Comparison of ENCODE assay signal across 44 cellular contexts in the genomic region with DNA sequence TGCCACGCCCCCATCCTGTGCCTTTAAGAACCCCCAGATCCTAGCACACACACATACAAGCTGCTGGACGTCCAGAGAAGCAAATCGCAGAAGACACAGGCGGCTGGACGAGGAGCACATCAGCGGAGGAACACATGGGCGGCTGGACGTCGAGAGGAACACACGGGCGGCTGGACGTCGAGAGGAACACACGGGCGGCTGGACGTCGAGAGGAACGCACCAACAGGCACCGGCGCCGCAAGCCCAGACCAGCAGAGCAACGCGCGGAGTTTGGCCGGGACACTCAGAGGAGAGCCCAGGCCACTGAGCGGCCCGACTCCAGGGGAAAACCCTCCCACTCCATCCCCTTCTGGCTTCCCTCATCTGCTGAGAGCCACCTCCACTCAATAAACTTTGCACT. TPM values are rescaled to one million over a fixed set of nuclear protein-coding genes. Genes with fewer than 3 reads are reported as not detected.
"Had no signal": no experiment of that assay in that cellular context is flagged by ENCODE, and none has a peak within 500 bp of the region (broad histone marks: within the 10 kb centered on the region; RNA-seq: fewer than 3 reads in every experiment).

No MANE protein-coding gene starts in this region.

- H3K4me1 Mint-ChIP-seq: activated naive CD4-positive, alpha-beta T cell treated with anti-CD3 and anti-CD28 coated beads, Interleukin-2, amount 10 ng/mL, durations not matched to agents 7 days and 5 days; activated naive CD4-positive, alpha-beta T cell treated with anti-CD3 and anti-CD28 coated beads, Interleukin-2, amount 50 U/mL, for 24 hours; activated naive CD8-positive, alpha-beta T cell treated with anti-CD3 and anti-CD28 coated beads for 36 hours; activated naive CD8-positive, alpha-beta T cell treated with anti-CD3 and anti-CD28 coated beads, Interleukin-2, amount 50 U/mL, for 24 hours; activated T-helper 17 cell treated with anti-CD3 and anti-CD28 coated beads, Interleukin-2, amount 50 U/mL, for 72 hours; central memory CD8-positive, alpha-beta T cell had no signal

- H3K4me3 Mint-ChIP-seq: activated naive CD4-positive, alpha-beta T cell treated with anti-CD3 and anti-CD28 coated beads for 36 hours; activated naive CD4-positive, alpha-beta T cell treated with anti-CD3 and anti-CD28 coated beads, Interleukin-2, amount 10 ng/mL, durations not matched to agents 7 days and 5 days; activated naive CD4-positive, alpha-beta T cell treated with anti-CD3 and anti-CD28 coated beads, Interleukin-2, amount 50 U/mL, for 24 hours; activated naive CD8-positive, alpha-beta T cell; activated naive CD8-positive, alpha-beta T cell treated with anti-CD3 and anti-CD28 coated beads for 36 hours; activated naive CD8-positive, alpha-beta T cell treated with anti-CD3 and anti-CD28 coated beads, Interleukin-2, amount 10 ng/mL, durations not matched to agents 7 days and 5 days; activated naive CD8-positive, alpha-beta T cell treated with anti-CD3 and anti-CD28 coated beads, Interleukin-2, amount 50 U/mL, for 24 hours; activated T-cell treated with anti-CD3 and anti-CD28 coated beads, Interleukin-2, amount 50 U/mL, for 24 hours; activated T-cell treated with anti-CD3 and anti-CD28 coated beads, Interleukin-2, amount 50 U/mL, for 4 hours; activated T-cell treated with anti-CD3 and anti-CD28 coated beads, Interleukin-2, amount 50 U/mL, for 72 hours; activated T-helper 1 cell treated with anti-CD3 and anti-CD28 coated beads, Interleukin-12 subunit alpha, Interleukin-12 subunit beta, Interleukin-2, Interleukin-4 antibody, amounts not matched to agents 30 ng/mL and 10 ng/mL and 1 ng/mL, durations not matched to agents 14 hours and 24 hours and 36 hours; activated T-helper 17 cell treated with anti-CD3 and anti-CD28 coated beads, Interleukin-2, amount 50 U/mL, for 72 hours; brain; central memory CD8-positive, alpha-beta T cell had no signal

- H3K4me3 ChIP-seq: adrenal gland, ascending aorta, body of pancreas, breast epithelium, cardiac muscle cell had no signal

- H3K9me3 ChIP-seq: adrenal gland, ascending aorta, body of pancreas, breast epithelium had no signal

- H3K36me3 Mint-ChIP-seq: activated naive CD4-positive, alpha-beta T cell treated with anti-CD3 and anti-CD28 coated beads, Interleukin-2, amount 10 ng/mL, durations not matched to agents 7 days and 5 days; activated naive CD4-positive, alpha-beta T cell treated with anti-CD3 and anti-CD28 coated beads, Interleukin-2, amount 50 U/mL, for 24 hours; activated naive CD4-positive, alpha-beta T cell treated with anti-CD3 and anti-CD28 coated beads, Interleukin-2, amount 50 U/mL, for 72 hours; activated naive CD8-positive, alpha-beta T cell; activated naive CD8-positive, alpha-beta T cell treated with anti-CD3 and anti-CD28 coated beads for 36 hours; activated naive CD8-positive, alpha-beta T cell treated with anti-CD3 and anti-CD28 coated beads, Interleukin-2, amount 10 ng/mL, durations not matched to agents 7 days and 5 days; brain had no signal

- DNase-seq: activated effector memory CD4-positive, alpha-beta T cell treated with anti-CD3 and anti-CD28 coated beads, Interleukin-2, amount 50 U/mL, for 16 hours; activated effector memory CD4-positive, alpha-beta T cell treated with Interleukin-2 at 50 U/mL for 16 hours; activated gamma-delta T cell; activated gamma-delta T cell treated with Interleukin-2 at 50 U/mL for 16 hours; activated naive CD4-positive, alpha-beta T cell; activated naive CD4-positive, alpha-beta T cell treated with anti-CD3 and anti-CD28 coated beads for 36 hours; activated naive CD4-positive, alpha-beta T cell treated with anti-CD3 and anti-CD28 coated beads, Interleukin-2, amount 10 ng/mL, durations not matched to agents 7 days and 5 days; activated naive CD4-positive, alpha-beta T cell treated with anti-CD3 and anti-CD28 coated beads, Interleukin-2, amount 50 U/mL, for 16 hours; activated naive CD4-positive, alpha-beta T cell treated with Interleukin-2 at 50 U/mL for 16 hours; activated naive CD8-positive, alpha-beta T cell treated with anti-CD3 and anti-CD28 coated beads for 36 hours; activated naive CD8-positive, alpha-beta T cell treated with anti-CD3 and anti-CD28 coated beads, Interleukin-2, amount 10 ng/mL, durations not matched to agents 7 days and 5 days; activated naive CD8-positive, alpha-beta T cell treated with anti-CD3 and anti-CD28 coated beads, Interleukin-2, amount 50 U/mL, for 24 hours; activated T-cell treated with anti-CD3 and anti-CD28 coated beads for 4 hours; activated T-cell treated with anti-CD3 and anti-CD28 coated beads, Interleukin-2, amount 50 U/mL, for 1 hour; activated T-cell treated with anti-CD3 and anti-CD28 coated beads, Interleukin-2, amount 50 U/mL, for 24 hours; activated T-cell treated with anti-CD3 and anti-CD28 coated beads, Interleukin-2, amount 50 U/mL, for 4 hours; activated T-cell treated with anti-CD3 and anti-CD28 coated beads, Interleukin-2, amount 50 U/mL, for 48 hours; activated T-cell treated with anti-CD3 and anti-CD28 coated beads, Interleukin-2, amount 50 U/mL, for 72 hours; adrenal gland; amniotic stem cell; amygdala; aorta; body of pancreas; brain microvascular endothelial cell; caudate nucleus; central memory CD4-positive, alpha-beta T cell; cerebellar nuclear complex had no signal

- H3K27ac Mint-ChIP-seq: activated naive CD4-positive, alpha-beta T cell treated with anti-CD3 and anti-CD28 coated beads for 36 hours; activated naive CD4-positive, alpha-beta T cell treated with anti-CD3 and anti-CD28 coated beads, Interleukin-2, amount 10 ng/mL, durations not matched to agents 7 days and 5 days; activated naive CD4-positive, alpha-beta T cell treated with anti-CD3 and anti-CD28 coated beads, Interleukin-2, amount 50 U/mL, for 24 hours; activated naive CD4-positive, alpha-beta T cell treated with anti-CD3 and anti-CD28 coated beads, Interleukin-2, amount 50 U/mL, for 72 hours; activated naive CD8-positive, alpha-beta T cell; activated naive CD8-positive, alpha-beta T cell treated with anti-CD3 and anti-CD28 coated beads for 36 hours; activated naive CD8-positive, alpha-beta T cell treated with anti-CD3 and anti-CD28 coated beads, Interleukin-2, amount 10 ng/mL, durations not matched to agents 7 days and 5 days; activated naive CD8-positive, alpha-beta T cell treated with anti-CD3 and anti-CD28 coated beads, Interleukin-2, amount 50 U/mL, for 24 hours; activated T-cell treated with anti-CD3 and anti-CD28 coated beads, Interleukin-2, amount 50 U/mL, for 24 hours; activated T-cell treated with anti-CD3 and anti-CD28 coated beads, Interleukin-2, amount 50 U/mL, for 72 hours; activated T-helper 1 cell treated with anti-CD3 and anti-CD28 coated beads, Interleukin-12 subunit alpha, Interleukin-12 subunit beta, Interleukin-2, Interleukin-4 antibody, amounts not matched to agents 30 ng/mL and 10 ng/mL and 1 ng/mL, durations not matched to agents 14 hours and 24 hours and 36 hours; activated T-helper 17 cell treated with anti-CD3 and anti-CD28 coated beads, Interleukin-2, amount 50 U/mL, for 72 hours; activated T-helper 2 cell treated with anti-CD3 and anti-CD28 coated beads, Interferon-gamma antibody, Interleukin-2, Interleukin-4, amounts not matched to agents 10 μg/mL and 5 μg/mL and 100 μg/mL, durations not matched to agents 14 hours and 24 hours and 36 hours; brain had no signal

- H3K9me3 Mint-ChIP-seq: activated naive CD4-positive, alpha-beta T cell treated with anti-CD3 and anti-CD28 coated beads for 36 hours; activated naive CD4-positive, alpha-beta T cell treated with anti-CD3 and anti-CD28 coated beads, Interleukin-2, amount 10 ng/mL, durations not matched to agents 7 days and 5 days; activated naive CD4-positive, alpha-beta T cell treated with anti-CD3 and anti-CD28 coated beads, Interleukin-2, amount 50 U/mL, for 24 hours; activated naive CD4-positive, alpha-beta T cell treated with anti-CD3 and anti-CD28 coated beads, Interleukin-2, amount 50 U/mL, for 72 hours; activated naive CD8-positive, alpha-beta T cell treated with anti-CD3 and anti-CD28 coated beads for 36 hours; activated naive CD8-positive, alpha-beta T cell treated with anti-CD3 and anti-CD28 coated beads, Interleukin-2, amount 10 ng/mL, durations not matched to agents 7 days and 5 days; activated naive CD8-positive, alpha-beta T cell treated with anti-CD3 and anti-CD28 coated beads, Interleukin-2, amount 50 U/mL, for 24 hours; activated T-cell treated with anti-CD3 and anti-CD28 coated beads, Interleukin-2, amount 50 U/mL, for 24 hours; activated T-cell treated with anti-CD3 and anti-CD28 coated beads, Interleukin-2, amount 50 U/mL, for 4 hours; activated T-cell treated with anti-CD3 and anti-CD28 coated beads, Interleukin-2, amount 50 U/mL, for 72 hours; activated T-helper 1 cell treated with anti-CD3 and anti-CD28 coated beads, Interleukin-12 subunit alpha, Interleukin-12 subunit beta, Interleukin-2, Interleukin-4 antibody, amounts not matched to agents 30 ng/mL and 10 ng/mL and 1 ng/mL, durations not matched to agents 14 hours and 24 hours and 36 hours; activated T-helper 17 cell treated with anti-CD3 and anti-CD28 coated beads, Interleukin-2, amount 50 U/mL, for 72 hours; activated T-helper 2 cell treated with anti-CD3 and anti-CD28 coated beads, Interferon-gamma antibody, Interleukin-2, Interleukin-4, amounts not matched to agents 10 μg/mL and 5 μg/mL and 100 μg/mL, durations not matched to agents 14 hours and 24 hours and 36 hours; brain; central memory CD8-positive, alpha-beta T cell had no signal

- H3K36me3 ChIP-seq: adrenal gland, ascending aorta, brain microvascular endothelial cell, breast epithelium, cardiac muscle cell had no signal

- H3K27me3 Mint-ChIP-seq: activated naive CD4-positive, alpha-beta T cell treated with anti-CD3 and anti-CD28 coated beads, Interleukin-2, amount 50 U/mL, for 24 hours; activated naive CD8-positive, alpha-beta T cell; activated naive CD8-positive, alpha-beta T cell treated with anti-CD3 and anti-CD28 coated beads for 36 hours; activated naive CD8-positive, alpha-beta T cell treated with anti-CD3 and anti-CD28 coated beads, Interleukin-2, amount 10 ng/mL, durations not matched to agents 7 days and 5 days; activated naive CD8-positive, alpha-beta T cell treated with anti-CD3 and anti-CD28 coated beads, Interleukin-2, amount 50 U/mL, for 24 hours; activated T-helper 17 cell treated with anti-CD3 and anti-CD28 coated beads, Interleukin-2, amount 50 U/mL, for 72 hours; brain; central memory CD8-positive, alpha-beta T cell had no signal

- H3K27ac ChIP-seq: adrenal gland, ascending aorta, body of pancreas, brain microvascular endothelial cell, breast epithelium, cardiac muscle cell had no signal

- H3K4me1 ChIP-seq: adrenal gland, ascending aorta, body of pancreas, breast epithelium had no signal

- H3K27me3 ChIP-seq: ascending aorta, body of pancreas, brain microvascular endothelial cell, cardiac muscle cell had no signal

RNA-seq across cellular contexts. Expression of a gene that starts 17.2 kb away (rescaled TPM):
- total RNA-seq: activated naive CD4-positive, alpha-beta T cell treated with anti-CD3 and anti-CD28 coated beads for 36 hours; activated naive CD4-positive, alpha-beta T cell treated with anti-CD3 and anti-CD28 coated beads, Interleukin-2, amount 50 U/mL, for 72 hours; activated naive CD8-positive, alpha-beta T cell treated with anti-CD3 and anti-CD28 coated beads for 36 hours; activated naive CD8-positive, alpha-beta T cell treated with anti-CD3 and anti-CD28 coated beads, Interleukin-2, amount 10 ng/mL, durations not matched to agents 7 days and 5 days; activated T-cell treated with anti-CD3 and anti-CD28 coated beads, Interleukin-2, amount 50 U/mL, for 4 hours; activated T-cell treated with anti-CD3 and anti-CD28 coated beads, Interleukin-2, amount 50 U/mL, for 72 hours; activated T-helper 1 cell treated with anti-CD3 and anti-CD28 coated beads, Interleukin-12 subunit alpha, Interleukin-12 subunit beta, Interleukin-2, Interleukin-4 antibody, amounts not matched to agents 30 ng/mL and 10 ng/mL and 1 ng/mL, durations not matched to agents 14 hours and 24 hours and 36 hours; activated T-helper 17 cell treated with anti-CD3 and anti-CD28 coated beads, Interleukin-2, amount 50 U/mL, for 72 hours; activated T-helper 2 cell treated with anti-CD3 and anti-CD28 coated beads, Interferon-gamma antibody, Interleukin-2, Interleukin-4, amounts not matched to agents 10 μg/mL and 5 μg/mL and 100 μg/mL, durations not matched to agents 14 hours and 24 hours and 36 hours; adrenal gland; aorta; ascending aorta; astrocyte; body of pancreas; breast epithelium; bronchial epithelial cell; cardiac muscle cell; cardiac septum; cerebellum; chondrocyte had no signal
- polyA plus RNA-seq: adipose tissue, adrenal gland, aorta, cardiac muscle cell had no signal
